In the genomic region with DNA sequence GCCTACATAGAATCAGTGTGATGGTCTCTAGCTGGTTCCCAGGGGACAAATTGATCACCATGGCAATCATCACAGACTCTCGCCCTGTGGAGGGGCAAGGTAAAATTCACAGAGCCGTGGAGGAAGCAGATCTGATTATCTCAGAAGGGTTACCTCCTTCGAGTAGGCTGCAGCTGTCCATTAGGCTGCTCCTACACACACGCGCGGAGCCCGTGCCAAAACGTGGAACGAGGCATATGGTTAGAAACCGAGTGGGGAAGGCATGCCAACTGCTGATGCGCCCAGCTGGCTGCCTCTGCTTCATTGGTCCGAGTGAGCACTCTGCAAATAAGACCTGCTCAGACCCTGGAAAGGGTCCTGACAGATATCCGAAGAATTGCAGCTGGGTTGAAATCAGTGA, we compare ENCODE assay signal across 1 cellular context.
TF ChIP-seq lines count a peak whose summit lies in the region.

No MANE protein-coding gene starts in this region.

TF ChIP-seq in GM23338, 12 proteins besides CTCF, POLR2A, EP300 and RAD21 (continued from another document):
- TF ChIP-seq, protein P1, sequence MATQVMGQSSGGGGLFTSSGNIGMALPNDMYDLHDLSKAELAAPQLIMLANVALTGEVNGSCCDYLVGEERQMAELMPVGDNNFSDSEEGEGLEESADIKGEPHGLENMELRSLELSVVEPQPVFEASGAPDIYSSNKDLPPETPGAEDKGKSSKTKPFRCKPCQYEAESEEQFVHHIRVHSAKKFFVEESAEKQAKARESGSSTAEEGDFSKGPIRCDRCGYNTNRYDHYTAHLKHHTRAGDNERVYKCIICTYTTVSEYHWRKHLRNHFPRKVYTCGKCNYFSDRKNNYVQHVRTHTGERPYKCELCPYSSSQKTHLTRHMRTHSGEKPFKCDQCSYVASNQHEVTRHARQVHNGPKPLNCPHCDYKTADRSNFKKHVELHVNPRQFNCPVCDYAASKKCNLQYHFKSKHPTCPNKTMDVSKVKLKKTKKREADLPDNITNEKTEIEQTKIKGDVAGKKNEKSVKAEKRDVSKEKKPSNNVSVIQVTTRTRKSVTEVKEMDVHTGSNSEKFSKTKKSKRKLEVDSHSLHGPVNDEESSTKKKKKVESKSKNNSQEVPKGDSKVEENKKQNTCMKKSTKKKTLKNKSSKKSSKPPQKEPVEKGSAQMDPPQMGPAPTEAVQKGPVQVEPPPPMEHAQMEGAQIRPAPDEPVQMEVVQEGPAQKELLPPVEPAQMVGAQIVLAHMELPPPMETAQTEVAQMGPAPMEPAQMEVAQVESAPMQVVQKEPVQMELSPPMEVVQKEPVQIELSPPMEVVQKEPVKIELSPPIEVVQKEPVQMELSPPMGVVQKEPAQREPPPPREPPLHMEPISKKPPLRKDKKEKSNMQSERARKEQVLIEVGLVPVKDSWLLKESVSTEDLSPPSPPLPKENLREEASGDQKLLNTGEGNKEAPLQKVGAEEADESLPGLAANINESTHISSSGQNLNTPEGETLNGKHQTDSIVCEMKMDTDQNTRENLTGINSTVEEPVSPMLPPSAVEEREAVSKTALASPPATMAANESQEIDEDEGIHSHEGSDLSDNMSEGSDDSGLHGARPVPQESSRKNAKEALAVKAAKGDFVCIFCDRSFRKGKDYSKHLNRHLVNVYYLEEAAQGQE (IDR thresholded peaks at IDR 0.05; ENCODE audit: unreplicated experiment), result no peak
- TF ChIP-seq ZNF114 (CRISPR knock-in tag; IDR thresholded peaks at IDR 0.05) (no peak), CREB1 (CRISPR knock-in tag; IDR thresholded peaks at IDR 0.05; ENCODE audit: low read depth) (no peak), ZNF331 (CRISPR knock-in tag; IDR thresholded peaks at IDR 0.05; ENCODE audit: low read depth) (no peak), EZH2phosphoT487 (IDR thresholded peaks at IDR 0.05; ENCODE audit: unreplicated experiment) (no peak), POLR2AphosphoS5 (IDR thresholded peaks at IDR 0.05; ENCODE audit: low read depth) (no peak)
- TF ChIP-seq, protein P2, sequence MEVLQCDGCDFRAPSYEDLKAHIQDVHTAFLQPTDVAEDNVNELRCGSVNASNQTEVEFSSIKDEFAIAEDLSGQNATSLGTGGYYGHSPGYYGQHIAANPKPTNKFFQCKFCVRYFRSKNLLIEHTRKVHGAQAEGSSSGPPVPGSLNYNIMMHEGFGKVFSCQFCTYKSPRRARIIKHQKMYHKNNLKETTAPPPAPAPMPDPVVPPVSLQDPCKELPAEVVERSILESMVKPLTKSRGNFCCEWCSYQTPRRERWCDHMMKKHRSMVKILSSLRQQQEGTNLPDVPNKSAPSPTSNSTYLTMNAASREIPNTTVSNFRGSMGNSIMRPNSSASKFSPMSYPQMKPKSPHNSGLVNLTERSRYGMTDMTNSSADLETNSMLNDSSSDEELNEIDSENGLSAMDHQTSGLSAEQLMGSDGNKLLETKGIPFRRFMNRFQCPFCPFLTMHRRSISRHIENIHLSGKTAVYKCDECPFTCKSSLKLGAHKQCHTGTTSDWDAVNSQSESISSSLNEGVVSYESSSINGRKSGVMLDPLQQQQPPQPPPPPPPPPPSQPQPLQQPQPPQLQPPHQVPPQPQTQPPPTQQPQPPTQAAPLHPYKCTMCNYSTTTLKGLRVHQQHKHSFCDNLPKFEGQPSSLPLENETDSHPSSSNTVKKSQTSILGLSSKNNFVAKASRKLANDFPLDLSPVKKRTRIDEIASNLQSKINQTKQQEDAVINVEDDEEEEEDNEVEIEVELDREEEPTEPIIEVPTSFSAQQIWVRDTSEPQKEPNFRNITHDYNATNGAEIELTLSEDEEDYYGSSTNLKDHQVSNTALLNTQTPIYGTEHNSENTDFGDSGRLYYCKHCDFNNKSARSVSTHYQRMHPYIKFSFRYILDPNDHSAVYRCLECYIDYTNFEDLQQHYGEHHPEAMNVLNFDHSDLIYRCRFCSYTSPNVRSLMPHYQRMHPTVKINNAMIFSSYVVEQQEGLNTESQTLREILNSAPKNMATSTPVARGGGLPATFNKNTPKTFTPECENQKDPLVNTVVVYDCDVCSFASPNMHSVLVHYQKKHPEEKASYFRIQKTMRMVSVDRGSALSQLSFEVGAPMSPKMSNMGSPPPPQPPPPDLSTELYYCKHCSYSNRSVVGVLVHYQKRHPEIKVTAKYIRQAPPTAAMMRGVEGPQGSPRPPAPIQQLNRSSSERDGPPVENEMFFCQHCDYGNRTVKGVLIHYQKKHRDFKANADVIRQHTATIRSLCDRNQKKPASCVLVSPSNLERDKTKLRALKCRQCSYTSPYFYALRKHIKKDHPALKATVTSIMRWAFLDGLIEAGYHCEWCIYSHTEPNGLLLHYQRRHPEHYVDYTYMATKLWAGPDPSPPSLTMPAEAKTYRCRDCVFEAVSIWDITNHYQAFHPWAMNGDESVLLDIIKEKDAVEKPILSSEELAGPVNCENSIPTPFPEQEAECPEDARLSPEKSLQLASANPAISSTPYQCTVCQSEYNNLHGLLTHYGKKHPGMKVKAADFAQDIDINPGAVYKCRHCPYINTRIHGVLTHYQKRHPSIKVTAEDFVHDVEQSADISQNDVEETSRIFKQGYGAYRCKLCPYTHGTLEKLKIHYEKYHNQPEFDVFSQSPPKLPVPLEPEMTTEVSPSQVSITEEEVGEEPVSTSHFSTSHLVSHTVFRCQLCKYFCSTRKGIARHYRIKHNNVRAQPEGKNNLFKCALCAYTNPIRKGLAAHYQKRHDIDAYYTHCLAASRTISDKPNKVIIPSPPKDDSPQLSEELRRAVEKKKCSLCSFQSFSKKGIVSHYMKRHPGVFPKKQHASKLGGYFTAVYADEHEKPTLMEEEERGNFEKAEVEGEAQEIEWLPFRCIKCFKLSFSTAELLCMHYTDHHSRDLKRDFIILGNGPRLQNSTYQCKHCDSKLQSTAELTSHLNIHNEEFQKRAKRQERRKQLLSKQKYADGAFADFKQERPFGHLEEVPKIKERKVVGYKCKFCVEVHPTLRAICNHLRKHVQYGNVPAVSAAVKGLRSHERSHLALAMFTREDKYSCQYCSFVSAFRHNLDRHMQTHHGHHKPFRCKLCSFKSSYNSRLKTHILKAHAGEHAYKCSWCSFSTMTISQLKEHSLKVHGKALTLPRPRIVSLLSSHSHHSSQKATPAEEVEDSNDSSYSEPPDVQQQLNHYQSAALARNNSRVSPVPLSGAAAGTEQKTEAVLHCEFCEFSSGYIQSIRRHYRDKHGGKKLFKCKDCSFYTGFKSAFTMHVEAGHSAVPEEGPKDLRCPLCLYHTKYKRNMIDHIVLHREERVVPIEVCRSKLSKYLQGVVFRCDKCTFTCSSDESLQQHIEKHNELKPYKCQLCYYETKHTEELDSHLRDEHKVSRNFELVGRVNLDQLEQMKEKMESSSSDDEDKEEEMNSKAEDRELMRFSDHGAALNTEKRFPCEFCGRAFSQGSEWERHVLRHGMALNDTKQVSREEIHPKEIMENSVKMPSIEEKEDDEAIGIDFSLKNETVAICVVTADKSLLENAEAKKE (CRISPR knock-in tag; IDR thresholded peaks at IDR 0.05), result no peak
